In genomic region chr22:25170426-25170980, GRCh38 we compare ENCODE assay signal across 25 cellular contexts. TPM values are rescaled to one million over a fixed set of nuclear protein-coding genes. Genes with fewer than 3 reads are reported as not detected.
DNase-seq lines count a peak whose midpoint lies in the region; ATAC-seq, FAIRE-seq and TF ChIP-seq lines count a peak whose summit lies in the region.
"Had no signal": no experiment of that assay in that cellular context is flagged by ENCODE, and none has a peak within 500 bp of the region (broad histone marks: within the 10 kb centered on the region; RNA-seq: fewer than 3 reads in every experiment).

No MANE protein-coding gene starts in this region.

- no peak for DNase-seq in activated CD8-positive, alpha-beta T cell treated with anti-CD3 and anti-CD28 coated beads, Interleukin-2, amount 10 ng/mL, durations not matched to agents 7 days and 5 days
- DNase-seq in activated CD8-positive, alpha-beta T cell treated with anti-CD3 and anti-CD28 coated beads for 36 hours: no peak
- DNase-seq in WTC11 (ENCODE audit: low spot score) (no peak), HepG2 (ENCODE audit: low spot score) (no peak), kidney tubule cell (ENCODE audit: low spot score) (no peak), dermis blood vessel endothelial cell (no peak), nucleus accumbens (lab: John Stamatoyannopoulos, UW) (no peak)
- no peak for DNase-seq in stimulated activated effector memory CD8-positive, alpha-beta T cell treated with anti-CD3 and anti-CD28 coated beads, Interleukin-12 subunit alpha, Interleukin-12 subunit beta, amount 100 ng/mL, for 72 hours (ENCODE audit: low spot score in 2 of 2)
- DNase-seq: 8988T; ACHN; BE2C; CD8-positive, alpha-beta memory T cell; DMS79 treated with DMSO at 0.1 percent for 48 hours; GF-D8; NCI-H1092 treated with DMSO at 0.1 percent for 48 hours; NCI-H1436; NCI-H187; NCI-H2171 treated with DMSO at 0.1 percent for 48 hours; NCI-H524 treated with DMSO at 0.1 percent for 48 hours; NCI-H774 had no signal

- in situ Hi-C loops in HepG2 (cut with HindIII; ENCODE audit: extremely low pct_ligation_motif_present, low pct_unique_long_range_greater_than_20kb): loop anchor here (5.0 kb wide), 1 partner anchor 88 kb away; no protein-coding TSS in a partner anchor

- H3K4me1 ChIP-seq in HepG2 (ENCODE audit: insufficient read depth, low read length): peaks cover 49% of the 10 kb centered on the region
- H3K4me1 ChIP-seq: BE2C had no signal

- 91% methylated on average over 11 of the region's 16 CpGs for WGBS in HepG2 (ENCODE audit: low lambda C conversion rate)

- H3K4me1 Mint-ChIP-seq in activated CD8-positive, alpha-beta T cell treated with anti-CD3 and anti-CD28 coated beads, Interleukin-2, amount 10 ng/mL, durations not matched to agents 7 days and 5 days (ENCODE audit: low read depth): no peaks in the 10 kb centered on the region
- no peaks in the 10 kb centered on the region for H3K4me1 Mint-ChIP-seq in activated CD8-positive, alpha-beta T cell treated with anti-CD3 and anti-CD28 coated beads for 36 hours (ENCODE audit: low read depth)
- H3K4me1 Mint-ChIP-seq in WTC11: peaks cover 8% of the 10 kb centered on the region
- H3K4me1 Mint-ChIP-seq in stimulated activated effector memory CD8-positive, alpha-beta T cell treated with anti-CD3 and anti-CD28 coated beads, Interleukin-12 subunit alpha, Interleukin-12 subunit beta, amount 100 ng/mL, for 72 hours: no peaks in the 10 kb centered on the region
- H3K4me1 Mint-ChIP-seq: CD14-positive monocyte; CD8-positive, alpha-beta memory T cell had no signal

- TF ChIP-seq EP300 in HepG2 (IDR thresholded peaks at IDR 0.05; ENCODE audit: low read depth in 2 of 2, low read length in 2 of 2) (no peak), HepG2 (CRISPR knock-in tag; IDR thresholded peaks at IDR 0.05; ENCODE audit: borderline replicate concordance) (no peak)

- TF ChIP-seq CTCF in activated CD8-positive, alpha-beta T cell treated with anti-CD3 and anti-CD28 coated beads for 36 hours (IDR thresholded peaks at IDR 0.05): no peak
- TF ChIP-seq CTCF in WTC11 (IDR thresholded peaks at IDR 0.05) (no peak), HepG2 (CRISPR knock-in tag; IDR thresholded peaks at IDR 0.05) (no peak)

- CTCF ChIA-PET in activated CD8-positive, alpha-beta T cell treated with anti-CD3 and anti-CD28 coated beads, Interleukin-2, amount 10 ng/mL, durations not matched to agents 7 days and 5 days (lab: Charles Lee): no interaction called here
- CTCF ChIA-PET in activated CD8-positive, alpha-beta T cell treated with anti-CD3 and anti-CD28 coated beads for 36 hours (lab: Charles Lee): interaction anchor here (0.6 to 4.4 kb wide), 5 partner anchors 59 to 122 kb away, joined by 3 to 34 read pairs (median 3); no protein-coding TSS in a partner anchor
- CTCF ChIA-PET in WTC11 (lab: Charles Lee): interaction anchor here (1.5 kb wide), 1 partner anchor 89 kb away, joined by 4 read pairs; no protein-coding TSS in a partner anchor
- CTCF ChIA-PET in HepG2 (lab: Yijun Ruan, JAX; ENCODE audit: low intra/inter-chr PET ratio, low total read pairs): no interaction called here

- no peak for TF ChIP-seq RAD21 in HepG2 (CRISPR knock-in tag; IDR thresholded peaks at IDR 0.05)

- intact Hi-C loops in activated CD8-positive, alpha-beta T cell treated with anti-CD3 and anti-CD28 coated beads for 36 hours (cut with micrococcal nuclease): loop anchor here (10.0 kb wide), 1 partner anchor 96 kb away; no protein-coding TSS in a partner anchor
- intact Hi-C loops in HepG2 (cut with micrococcal nuclease; ENCODE audit: unreplicated experiment): no loop called here

- no peaks in the 10 kb centered on the region for H3K9me3 ChIP-seq in HepG2 (ENCODE audit: low read length)
- H3K9me3 ChIP-seq: BE2C had no signal

- FAIRE-seq in HepG2 (lab: Jason Lieb, UNC): no peak
- FAIRE-seq: GM12891, RCC 7860 had no signal

- H4K20me1 ChIP-seq in HepG2 (ENCODE audit: insufficient read depth, low read length): peaks cover 5% of the 10 kb centered on the region; the same call in 1 of the 2 replicates

- BruUV-seq in HepG2 (replicated peaks; lab: Mats Ljungman, UMichigan): no TSS peak

- TF ChIP-seq POLR2A in HepG2 (IDR thresholded peaks at IDR 0.05; ENCODE audit: insufficient read depth in 1 of 2, low read depth in 2 of 2, low read length in 2 of 2): no peak

- POLR2A ChIA-PET in activated CD8-positive, alpha-beta T cell treated with anti-CD3 and anti-CD28 coated beads, Interleukin-2, amount 10 ng/mL, durations not matched to agents 7 days and 5 days (lab: Charles Lee): no interaction called here
- POLR2A ChIA-PET in activated CD8-positive, alpha-beta T cell treated with anti-CD3 and anti-CD28 coated beads for 36 hours (lab: Charles Lee): interaction anchor here (1.1 kb wide), 1 partner anchor 22 kb away, joined by 3 read pairs; no protein-coding TSS in a partner anchor
- POLR2A ChIA-PET in WTC11 (lab: Charles Lee) (no interaction called here), HepG2 (lab: Yijun Ruan, JAX) (interaction anchor here (1.2 kb wide), 1 partner anchor 16 kb away, joined by 5 read pairs; no protein-coding TSS in a partner anchor)

- H3K36me3 ChIP-seq in HepG2 (replicated peaks in 1 of 2; ENCODE audit: control insufficient read depth in 1 of 2, insufficient read depth in 2 of 2, low read length in 2 of 2): peaks cover 10 to 34% of the 10 kb centered on the region in 2 experiments
- H3K36me3 ChIP-seq: BE2C had no signal

- H3K9me3 Mint-ChIP-seq in activated CD8-positive, alpha-beta T cell treated with anti-CD3 and anti-CD28 coated beads, Interleukin-2, amount 10 ng/mL, durations not matched to agents 7 days and 5 days (ENCODE audit: insufficient read depth): no peaks in the 10 kb centered on the region
- no peaks in the 10 kb centered on the region for H3K9me3 Mint-ChIP-seq in activated CD8-positive, alpha-beta T cell treated with anti-CD3 and anti-CD28 coated beads for 36 hours
- no peaks in the 10 kb centered on the region for H3K9me3 Mint-ChIP-seq in WTC11
- H3K9me3 Mint-ChIP-seq in stimulated activated effector memory CD8-positive, alpha-beta T cell treated with anti-CD3 and anti-CD28 coated beads, Interleukin-12 subunit alpha, Interleukin-12 subunit beta, amount 100 ng/mL, for 72 hours: no peaks in the 10 kb centered on the region
- H3K9me3 Mint-ChIP-seq: CD8-positive, alpha-beta memory T cell had no signal

- H3K36me3 Mint-ChIP-seq in activated CD8-positive, alpha-beta T cell treated with anti-CD3 and anti-CD28 coated beads, Interleukin-2, amount 10 ng/mL, durations not matched to agents 7 days and 5 days (ENCODE audit: low read depth): no peaks in the 10 kb centered on the region
- no peaks in the 10 kb centered on the region for H3K36me3 Mint-ChIP-seq in activated CD8-positive, alpha-beta T cell treated with anti-CD3 and anti-CD28 coated beads for 36 hours (ENCODE audit: low read depth)
- H3K36me3 Mint-ChIP-seq in WTC11: peaks cover 5% of the 10 kb centered on the region; the same call in 1 of the 2 replicates
- H3K36me3 Mint-ChIP-seq in stimulated activated effector memory CD8-positive, alpha-beta T cell treated with anti-CD3 and anti-CD28 coated beads, Interleukin-12 subunit alpha, Interleukin-12 subunit beta, amount 100 ng/mL, for 72 hours: no peaks in the 10 kb centered on the region
- H3K36me3 Mint-ChIP-seq: CD14-positive monocyte had no signal

- peak overlapping the region; percentile 92 for H3K27ac ChIP-seq in HepG2 (ENCODE audit: extremely low read length, insufficient read depth, low read length)
- H3K27ac ChIP-seq: HL-60 had no signal

- H2AFZ ChIP-seq in HepG2 (ENCODE audit: low read length): no peak overlapping the region

- no peaks in the 10 kb centered on the region for H3K79me2 ChIP-seq in HepG2 (ENCODE audit: insufficient read depth, low read length)

- no peaks in the 10 kb centered on the region for H3K27me3 ChIP-seq in HepG2 (ENCODE audit: control insufficient read depth in 1 of 2, insufficient read depth in 2 of 2, low read length in 2 of 2)
- H3K27me3 ChIP-seq: BE2C had no signal

- no peak overlapping the region for H3K4me2 ChIP-seq in HepG2 (ENCODE audit: low read depth, low read length)

- peak overlapping the region; percentile 39 for H3K27ac Mint-ChIP-seq in activated CD8-positive, alpha-beta T cell treated with anti-CD3 and anti-CD28 coated beads, Interleukin-2, amount 10 ng/mL, durations not matched to agents 7 days and 5 days
- no peak overlapping the region for H3K27ac Mint-ChIP-seq in activated CD8-positive, alpha-beta T cell treated with anti-CD3 and anti-CD28 coated beads for 36 hours
- H3K27ac Mint-ChIP-seq in WTC11: peak overlapping the region; percentile 40; the same call in 1 of the 2 replicates
- H3K27ac Mint-ChIP-seq in stimulated activated effector memory CD8-positive, alpha-beta T cell treated with anti-CD3 and anti-CD28 coated beads, Interleukin-12 subunit alpha, Interleukin-12 subunit beta, amount 100 ng/mL, for 72 hours: peak overlapping the region; percentile 46
- H3K27ac Mint-ChIP-seq: CD14-positive monocyte; CD8-positive, alpha-beta memory T cell had no signal

- H3K9ac ChIP-seq in HepG2 (ENCODE audit: insufficient read depth, low read depth, low read length): no peak overlapping the region

- H3K4me3 Mint-ChIP-seq in activated CD8-positive, alpha-beta T cell treated with anti-CD3 and anti-CD28 coated beads, Interleukin-2, amount 10 ng/mL, durations not matched to agents 7 days and 5 days: no peak overlapping the region
- no peak overlapping the region for H3K4me3 Mint-ChIP-seq in activated CD8-positive, alpha-beta T cell treated with anti-CD3 and anti-CD28 coated beads for 36 hours
- H3K4me3 Mint-ChIP-seq in WTC11: no peak overlapping the region
- no peak overlapping the region for H3K4me3 Mint-ChIP-seq in stimulated activated effector memory CD8-positive, alpha-beta T cell treated with anti-CD3 and anti-CD28 coated beads, Interleukin-12 subunit alpha, Interleukin-12 subunit beta, amount 100 ng/mL, for 72 hours
- H3K4me3 Mint-ChIP-seq: CD14-positive monocyte; CD8-positive, alpha-beta memory T cell had no signal

- H3K27me3 Mint-ChIP-seq in activated CD8-positive, alpha-beta T cell treated with anti-CD3 and anti-CD28 coated beads, Interleukin-2, amount 10 ng/mL, durations not matched to agents 7 days and 5 days (ENCODE audit: low read depth): no peaks in the 10 kb centered on the region
- no peaks in the 10 kb centered on the region for H3K27me3 Mint-ChIP-seq in activated CD8-positive, alpha-beta T cell treated with anti-CD3 and anti-CD28 coated beads for 36 hours
- H3K27me3 Mint-ChIP-seq in WTC11 (ENCODE audit: low read depth): no peaks in the 10 kb centered on the region

- ATAC-seq in activated CD8-positive, alpha-beta T cell treated with anti-CD3 and anti-CD28 coated beads, Interleukin-2, amount 10 ng/mL, durations not matched to agents 7 days and 5 days: no peak
- no peak for ATAC-seq in activated CD8-positive, alpha-beta T cell treated with anti-CD3 and anti-CD28 coated beads for 36 hours
- ATAC-seq in WTC11 (no peak), HepG2 (no peak)
- ATAC-seq in stimulated activated effector memory CD8-positive, alpha-beta T cell treated with anti-CD3 and anti-CD28 coated beads, Interleukin-12 subunit alpha, Interleukin-12 subunit beta, amount 100 ng/mL, for 72 hours: no peak

- no peak overlapping the region for H3K4me3 ChIP-seq in HepG2 (replicated peaks in 1 of 3; ENCODE audit: insufficient read depth in 1 of 3, low read depth in 2 of 3, low read length in 3 of 3)

RNA-seq across cellular contexts. Expression of gene CRYBB3, which starts 29.2 kb away (rescaled TPM):
- not detected for total RNA-seq in activated CD8-positive, alpha-beta T cell treated with anti-CD3 and anti-CD28 coated beads, Interleukin-2, amount 10 ng/mL, durations not matched to agents 7 days and 5 days
- not detected for total RNA-seq in activated CD8-positive, alpha-beta T cell treated with anti-CD3 and anti-CD28 coated beads for 36 hours
- total RNA-seq in WTC11 (2021): 0.44 to 0.48 TPM in 2 of 3 replicates, not detected in the other
- total RNA-seq in HepG2 (2016; rRNA removed; fragmentation: Illumina TruSeq; extraction: Trizol): 0.18 TPM in 1 of 2 replicates, not detected in the other
- not detected in 2 replicates for total RNA-seq in HepG2 (2016; cell fraction: cytosol; rRNA removed; fragmentation: Illumina TruSeq; extraction: Trizol; ENCODE audit: low read depth)
- total RNA-seq in HepG2 (2016; cell fraction: insoluble cytoplasmic fraction; rRNA removed; fragmentation: Illumina TruSeq; extraction: Trizol): 0.50 TPM in 1 of 2 replicates, not detected in the other
- total RNA-seq in HepG2 (2016; cell fraction: membrane; rRNA removed; fragmentation: Illumina TruSeq; extraction: Trizol): 0.59 TPM in 1 of 2 replicates, not detected in the other
- 0.50 TPM in 1 of 2 replicates, not detected in the other for total RNA-seq in HepG2 (2016; cell fraction: nucleus; rRNA removed; fragmentation: Illumina TruSeq; extraction: Trizol)
- 0.28 and 0.60 TPM in 2 replicates for polyA plus RNA-seq in HepG2 (2011; rRNA removed)
- 0.17 and 0.21 TPM in 2 replicates for polyA plus RNA-seq in HepG2 (2011; cell fraction: cytosol; rRNA removed)
- polyA plus RNA-seq in HepG2 (2011; cell fraction: nucleus; rRNA removed): 2.3 and 3.5 TPM in 2 replicates
- polyA plus RNA-seq in HepG2 (2012): 0.23 TPM in 1 of 2 replicates, not detected in the other
- polyA plus RNA-seq in HepG2 (2016; cell fraction: cytosol; fragmentation: Illumina TruSeq; extraction: Trizol; ENCODE audit: low read depth): 0.20 and 0.32 TPM in 2 replicates
- polyA plus RNA-seq in HepG2 (2016; cell fraction: insoluble cytoplasmic fraction; fragmentation: Illumina TruSeq; extraction: Trizol; ENCODE audit: low read depth): not detected in 2 replicates
- 0.38 TPM in 1 of 2 replicates, not detected in the other for polyA plus RNA-seq in HepG2 (2016; cell fraction: membrane; fragmentation: Illumina TruSeq; extraction: Trizol; ENCODE audit: low read depth)
- polyA plus RNA-seq in HepG2 (2016; cell fraction: nucleus; fragmentation: Illumina TruSeq; extraction: Trizol; ENCODE audit: insufficient read depth, low read depth): 0.99 and 1.1 TPM in 2 replicates
- polyA minus RNA-seq in HepG2 (2011; rRNA and poly(A)+ RNA removed; ENCODE audit: low replicate concordance): 0.48 TPM in 1 of 2 replicates, not detected in the other
- polyA minus RNA-seq in HepG2 (2011; cell fraction: cytosol; rRNA and poly(A)+ RNA removed): not detected in 2 replicates
- polyA minus RNA-seq in HepG2 (2011; cell fraction: nucleus; rRNA and poly(A)+ RNA removed): not detected in 2 replicates
- 0.19 TPM in 1 of 2 replicates, not detected in the other for total RNA-seq in dermis blood vessel endothelial cell
- total RNA-seq: H4 had no signal
- polyA plus RNA-seq: CD14-positive monocyte; CD8-positive, alpha-beta memory T cell had no signal

RNA-seq across cellular contexts. Expression of gene CRYBB2, which starts 48.9 kb away (rescaled TPM):
- not detected for total RNA-seq in activated CD8-positive, alpha-beta T cell treated with anti-CD3 and anti-CD28 coated beads, Interleukin-2, amount 10 ng/mL, durations not matched to agents 7 days and 5 days
- not detected for total RNA-seq in activated CD8-positive, alpha-beta T cell treated with anti-CD3 and anti-CD28 coated beads for 36 hours
- total RNA-seq in WTC11 (2021) (0.28 TPM in 1 of 3 replicates, not detected in the others), HepG2 (2016; rRNA removed; fragmentation: Illumina TruSeq; extraction: Trizol) (0.18 TPM in 1 of 2 replicates, not detected in the other), dermis blood vessel endothelial cell (not detected in 2 replicates)
- 0.26 TPM in 1 of 2 replicates, not detected in the other for total RNA-seq in HepG2 (2016; cell fraction: cytosol; rRNA removed; fragmentation: Illumina TruSeq; extraction: Trizol; ENCODE audit: low read depth)
- not detected in 2 replicates for total RNA-seq in HepG2 (2016; cell fraction: insoluble cytoplasmic fraction; rRNA removed; fragmentation: Illumina TruSeq; extraction: Trizol)
- total RNA-seq in HepG2 (2016; cell fraction: membrane; rRNA removed; fragmentation: Illumina TruSeq; extraction: Trizol): 0.34 TPM in 1 of 2 replicates, not detected in the other
- total RNA-seq in HepG2 (2016; cell fraction: nucleus; rRNA removed; fragmentation: Illumina TruSeq; extraction: Trizol): not detected in 2 replicates
- polyA plus RNA-seq in HepG2 (2011; rRNA removed): 0.11 and 0.18 TPM in 2 replicates
- polyA plus RNA-seq in HepG2 (2011; cell fraction: cytosol; rRNA removed): 0.11 TPM in 1 of 2 replicates, not detected in the other
- polyA plus RNA-seq in HepG2 (2011; cell fraction: nucleus; rRNA removed): not detected in 2 replicates
- not detected in 2 replicates for polyA plus RNA-seq in HepG2 (2012)
- 0.21 TPM in 1 of 2 replicates, not detected in the other for polyA plus RNA-seq in HepG2 (2016; cell fraction: cytosol; fragmentation: Illumina TruSeq; extraction: Trizol; ENCODE audit: low read depth)
- not detected in 2 replicates for polyA plus RNA-seq in HepG2 (2016; cell fraction: insoluble cytoplasmic fraction; fragmentation: Illumina TruSeq; extraction: Trizol; ENCODE audit: low read depth)
- polyA plus RNA-seq in HepG2 (2016; cell fraction: membrane; fragmentation: Illumina TruSeq; extraction: Trizol; ENCODE audit: low read depth): 0.22 TPM in 1 of 2 replicates, not detected in the other
- polyA plus RNA-seq in HepG2 (2016; cell fraction: nucleus; fragmentation: Illumina TruSeq; extraction: Trizol; ENCODE audit: insufficient read depth, low read depth): 0.61 TPM in 1 of 2 replicates, not detected in the other
- 0.94 TPM in 1 of 2 replicates, not detected in the other for polyA minus RNA-seq in HepG2 (2011; rRNA and poly(A)+ RNA removed; ENCODE audit: low replicate concordance)
- polyA minus RNA-seq in HepG2 (2011; cell fraction: cytosol; rRNA and poly(A)+ RNA removed): not detected in 2 replicates
- not detected in 2 replicates for polyA minus RNA-seq in HepG2 (2011; cell fraction: nucleus; rRNA and poly(A)+ RNA removed)
- total RNA-seq: CD8-positive, alpha-beta memory T cell had no signal
- polyA plus RNA-seq: CD14-positive monocyte; CD8-positive, alpha-beta memory T cell had no signal

Comparison
In these comparisons a context has a peak if more than half of its experiments do, and no peak if none do; other contexts are left out.
1. CTCF ChIA-PET loops: an anchor here in activated CD8-positive, alpha-beta T cell treated with anti-CD3 and anti-CD28 coated beads for 36 hours (0.6 to 4.4 kb wide) and WTC11 (1.5 kb wide); none called in activated CD8-positive, alpha-beta T cell treated with anti-CD3 and anti-CD28 coated beads, Interleukin-2, amount 10 ng/mL, durations not matched to agents 7 days and 5 days and HepG2.
2. POLR2A ChIA-PET loops: an anchor here in activated CD8-positive, alpha-beta T cell treated with anti-CD3 and anti-CD28 coated beads for 36 hours (1.1 kb wide) and HepG2 (1.2 kb wide); none called in activated CD8-positive, alpha-beta T cell treated with anti-CD3 and anti-CD28 coated beads, Interleukin-2, amount 10 ng/mL, durations not matched to agents 7 days and 5 days and WTC11.